26 cellular contexts compared by ENCODE assay signal in the genomic region with DNA sequence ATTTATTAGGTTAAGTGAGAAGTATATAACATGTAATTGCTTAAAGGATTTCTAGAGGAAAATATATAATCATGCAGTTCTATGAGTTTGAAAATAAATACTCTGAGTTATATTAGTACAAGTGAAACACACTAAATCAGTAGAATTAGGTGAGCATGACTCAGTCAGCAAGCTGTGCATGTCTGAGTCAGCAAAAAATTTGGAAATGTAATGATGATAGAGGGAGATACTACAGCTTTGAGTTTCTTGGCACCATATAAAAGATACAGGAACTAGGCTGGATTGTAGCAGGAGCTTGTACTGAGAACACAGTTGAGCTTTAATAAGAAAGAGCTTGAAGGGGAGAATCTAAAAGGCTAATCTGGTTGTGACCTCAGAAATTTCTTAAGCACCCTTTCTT.
"Had no signal": no experiment of that assay in that cellular context is flagged by ENCODE, and none has a peak within 500 bp of the region (broad histone marks: within the 10 kb centered on the region; RNA-seq: fewer than 3 reads in every experiment).

No MANE protein-coding gene starts in this region.

- H3K36me3 ChIP-seq: adrenal gland, Peyer's patch had no signal

- H3K9me3 ChIP-seq: adrenal gland, Peyer's patch had no signal

- H3K27me3 ChIP-seq: adrenal gland, Peyer's patch had no signal

- DNase-seq: activated CD4-positive, alpha-beta T cell treated with anti-CD3 and anti-CD28 coated beads for 48 hours; activated CD4-positive, alpha-beta T cell treated with anti-CD3 and anti-CD28 coated beads, Interleukin-2, amount 50 U/mL, for 4 hours; activated CD4-positive, CD25-positive, alpha-beta regulatory T cell treated with anti-CD3 and anti-CD28 coated beads, Interleukin-2, amount 50 U/mL, for 72 hours; activated CD8-positive, alpha-beta memory T cell treated with anti-CD3 and anti-CD28 coated beads, Interleukin-2, amount 50 U/mL, for 48 hours; activated CD8-positive, alpha-beta T cell treated with anti-CD3 and anti-CD28 coated beads, Interleukin-2, amount 10 ng/mL, durations not matched to agents 7 days and 5 days; activated naive CD4-positive, alpha-beta T cell treated with anti-CD3 and anti-CD28 coated beads, Interleukin-2, amount 50 U/mL, for 16 hours; activated naive CD8-positive, alpha-beta T cell treated with anti-CD3 and anti-CD28 coated beads, Interleukin-2, amount 10 ng/mL, durations not matched to agents 7 days and 5 days; activated T-cell treated with anti-CD3 and anti-CD28 coated beads, Interleukin-2, amount 50 U/mL, for 1 hour; adrenal gland; MM.1S; NCI-H1105; NCI-H1436; NCI-H1694 treated with DMSO at 0.1 percent for 48 hours; NCI-H2029 treated with DMSO at 0.1 percent for 48 hours; NCI-H345; NCI-H510A; NCI-H526 treated with DMSO at 0.1 percent for 48 hours; NCI-H82; Peyer's patch; SIG-M5; T-helper 17 cell; T-helper 9 cell had no signal

- H3K4me1 ChIP-seq: adrenal gland, Peyer's patch had no signal

- H3K27ac ChIP-seq: adrenal gland, KMS-11, Peyer's patch, RWPE1 had no signal

- H3K4me2 ChIP-seq: KMS-11 had no signal

- FAIRE-seq: bronchial epithelial cell had no signal

- H3K4me3 ChIP-seq: adrenal gland, Peyer's patch had no signal

- ATAC-seq: activated CD8-positive, alpha-beta T cell treated with anti-CD3 and anti-CD28 coated beads, Interleukin-2, amount 10 ng/mL, durations not matched to agents 7 days and 5 days; T-helper 17 cell; WTC11 had no signal

- H3K9ac ChIP-seq: KMS-11 had no signal
